ENCODE assay signal across 17 cellular contexts in genomic region chr14:72836085-72836484, GRCh38. TPM values are rescaled to one million over a fixed set of nuclear protein-coding genes. Genes with fewer than 3 reads are reported as not detected.
DNase-seq lines count a peak whose midpoint lies in the region; ATAC-seq and TF ChIP-seq lines count a peak whose summit lies in the region.
"Had no signal": no experiment of that assay in that cellular context is flagged by ENCODE, and none has a peak within 500 bp of the region (broad histone marks: within the 10 kb centered on the region; RNA-seq: fewer than 3 reads in every experiment).

No MANE protein-coding gene starts in this region.

- H3K27me3 ChIP-seq in right cardiac atrium (ENCODE audit: control insufficient read depth, insufficient read depth) (no peaks in the 10 kb centered on the region), gastrocnemius medialis (no peaks in the 10 kb centered on the region)

- H3K4me3 Mint-ChIP-seq in activated naive CD4-positive, alpha-beta T cell treated with anti-CD3 and anti-CD28 coated beads for 36 hours: no peak overlapping the region
- no peak overlapping the region for H3K4me3 Mint-ChIP-seq in activated CD4-positive, alpha-beta memory T cell treated with anti-CD3 and anti-CD28 coated beads, Interleukin-2, amount 10 ng/mL, durations not matched to agents 7 days and 5 days
- H3K4me3 Mint-ChIP-seq in activated T-helper 2 cell treated with anti-CD3 and anti-CD28 coated beads, Interferon-gamma antibody, Interleukin-2, Interleukin-4, amounts not matched to agents 10 μg/mL and 5 μg/mL and 100 μg/mL, durations not matched to agents 14 hours and 24 hours and 36 hours (ENCODE audit: low read depth): no peak overlapping the region
- H3K4me3 Mint-ChIP-seq: CD14-positive monocyte; CD8-positive, alpha-beta memory T cell; H9 had no signal

- no peaks in the 10 kb centered on the region for H3K9me3 ChIP-seq in right cardiac atrium (ENCODE audit: control insufficient read depth, low read length)
- no peaks in the 10 kb centered on the region for H3K9me3 ChIP-seq in gastrocnemius medialis
- H3K9me3 ChIP-seq: Caco-2 had no signal

- no peak for TF ChIP-seq CTCF in gastrocnemius medialis (IDR thresholded peaks at IDR 0.05 in 4 of 5, conservative IDR thresholded peaks at IDR 0.05 in 1 of 5)

- TF ChIP-seq POLR2A in gastrocnemius medialis (IDR thresholded peaks at IDR 0.05): no peak

- no peaks in the 10 kb centered on the region for H3K9me3 Mint-ChIP-seq in activated naive CD4-positive, alpha-beta T cell treated with anti-CD3 and anti-CD28 coated beads for 36 hours
- H3K9me3 Mint-ChIP-seq in activated CD4-positive, alpha-beta memory T cell treated with anti-CD3 and anti-CD28 coated beads, Interleukin-2, amount 10 ng/mL, durations not matched to agents 7 days and 5 days: no peaks in the 10 kb centered on the region
- no peaks in the 10 kb centered on the region for H3K9me3 Mint-ChIP-seq in activated T-helper 2 cell treated with anti-CD3 and anti-CD28 coated beads, Interferon-gamma antibody, Interleukin-2, Interleukin-4, amounts not matched to agents 10 μg/mL and 5 μg/mL and 100 μg/mL, durations not matched to agents 14 hours and 24 hours and 36 hours
- H3K9me3 Mint-ChIP-seq: CD8-positive, alpha-beta memory T cell; H9 had no signal

- intact Hi-C loops in Right ventricle myocardium inferior (cut with DNase I): no loop called here
- intact Hi-C loops in left cardiac atrium (cut with DNase I): no loop called here
- intact Hi-C loops in right cardiac atrium (cut with DNase I): loop anchor here in 1 of 4 donors (10.0 kb wide), 1 partner anchor 49 kb away; no protein-coding TSS in a partner anchor
- intact Hi-C loops in gastrocnemius medialis (cut with DNase I; ENCODE audit: low total_unique reads): no loop called here
- intact Hi-C loops in activated naive CD4-positive, alpha-beta T cell treated with anti-CD3 and anti-CD28 coated beads for 36 hours (cut with micrococcal nuclease): no loop called here
- intact Hi-C loops in activated T-helper 2 cell treated with anti-CD3 and anti-CD28 coated beads, Interferon-gamma antibody, Interleukin-2, Interleukin-4, amounts not matched to agents 10 μg/mL and 5 μg/mL and 100 μg/mL, durations not matched to agents 14 hours and 24 hours and 36 hours (cut with micrococcal nuclease): no loop called here

- POLR2A ChIA-PET in activated CD4-positive, alpha-beta memory T cell treated with anti-CD3 and anti-CD28 coated beads, Interleukin-2, amount 10 ng/mL, durations not matched to agents 7 days and 5 days (lab: Charles Lee): no interaction called here

- CTCF ChIA-PET in activated naive CD4-positive, alpha-beta T cell treated with anti-CD3 and anti-CD28 coated beads for 36 hours (lab: Charles Lee): no interaction called here
- CTCF ChIA-PET in activated CD4-positive, alpha-beta memory T cell treated with anti-CD3 and anti-CD28 coated beads, Interleukin-2, amount 10 ng/mL, durations not matched to agents 7 days and 5 days (lab: Charles Lee): no interaction called here

- no peaks in the 10 kb centered on the region for H3K36me3 ChIP-seq in gastrocnemius medialis

- H3K27ac ChIP-seq in right cardiac atrium (ENCODE audit: low read length): peak overlapping the region; percentile 4
- peak overlapping the region in 3 of 4 donors; percentile 1 to 67 (median 52) for H3K27ac ChIP-seq in gastrocnemius medialis
- H3K27ac ChIP-seq: 22Rv1 had no signal

- 67% methylated on average over 4 of the region's 4 CpGs for WGBS in right cardiac atrium

- H3K27ac Mint-ChIP-seq in activated naive CD4-positive, alpha-beta T cell treated with anti-CD3 and anti-CD28 coated beads for 36 hours: no peak overlapping the region
- H3K27ac Mint-ChIP-seq in activated CD4-positive, alpha-beta memory T cell treated with anti-CD3 and anti-CD28 coated beads, Interleukin-2, amount 10 ng/mL, durations not matched to agents 7 days and 5 days: no peak overlapping the region
- no peak overlapping the region for H3K27ac Mint-ChIP-seq in activated T-helper 2 cell treated with anti-CD3 and anti-CD28 coated beads, Interferon-gamma antibody, Interleukin-2, Interleukin-4, amounts not matched to agents 10 μg/mL and 5 μg/mL and 100 μg/mL, durations not matched to agents 14 hours and 24 hours and 36 hours
- H3K27ac Mint-ChIP-seq: CD8-positive, alpha-beta memory T cell; H9 had no signal

- H3K4me3 ChIP-seq in right cardiac atrium (ENCODE audit: low read length) (no peak overlapping the region), gastrocnemius medialis (no peak overlapping the region)

- H3K36me3 Mint-ChIP-seq in activated naive CD4-positive, alpha-beta T cell treated with anti-CD3 and anti-CD28 coated beads for 36 hours (ENCODE audit: low read depth): no peaks in the 10 kb centered on the region
- peaks cover 6% of the 10 kb centered on the region for H3K36me3 Mint-ChIP-seq in activated CD4-positive, alpha-beta memory T cell treated with anti-CD3 and anti-CD28 coated beads, Interleukin-2, amount 10 ng/mL, durations not matched to agents 7 days and 5 days (ENCODE audit: low read depth)
- no peaks in the 10 kb centered on the region for H3K36me3 Mint-ChIP-seq in activated T-helper 2 cell treated with anti-CD3 and anti-CD28 coated beads, Interferon-gamma antibody, Interleukin-2, Interleukin-4, amounts not matched to agents 10 μg/mL and 5 μg/mL and 100 μg/mL, durations not matched to agents 14 hours and 24 hours and 36 hours (ENCODE audit: low read depth)
- H3K36me3 Mint-ChIP-seq: CD14-positive monocyte had no signal

- H3K4me1 Mint-ChIP-seq in activated naive CD4-positive, alpha-beta T cell treated with anti-CD3 and anti-CD28 coated beads for 36 hours (ENCODE audit: low read depth): no peaks in the 10 kb centered on the region
- no peaks in the 10 kb centered on the region for H3K4me1 Mint-ChIP-seq in activated CD4-positive, alpha-beta memory T cell treated with anti-CD3 and anti-CD28 coated beads, Interleukin-2, amount 10 ng/mL, durations not matched to agents 7 days and 5 days
- no peaks in the 10 kb centered on the region for H3K4me1 Mint-ChIP-seq in activated T-helper 2 cell treated with anti-CD3 and anti-CD28 coated beads, Interferon-gamma antibody, Interleukin-2, Interleukin-4, amounts not matched to agents 10 μg/mL and 5 μg/mL and 100 μg/mL, durations not matched to agents 14 hours and 24 hours and 36 hours (ENCODE audit: low read depth)
- H3K4me1 Mint-ChIP-seq: CD14-positive monocyte; CD8-positive, alpha-beta memory T cell had no signal

- H3K4me1 ChIP-seq in right cardiac atrium (ENCODE audit: control insufficient read depth, insufficient read depth, low read length) (peaks cover 7% of the 10 kb centered on the region), gastrocnemius medialis (peaks cover 23 to 28% of the 10 kb centered on the region in 2 donors)
- H3K4me1 ChIP-seq: Caco-2 had no signal

- ATAC-seq in Right ventricle myocardium inferior: peak; percentile 11
- ATAC-seq in left cardiac atrium: no peak
- peak in 1 of 2 donors; percentile 27 for ATAC-seq in right cardiac atrium
- peak; percentile 22 to 30 for ATAC-seq in gastrocnemius medialis
- ATAC-seq: HepG2 had no signal

- DNase-seq in Right ventricle myocardium inferior (ENCODE audit: missing footprints) (no peak), left cardiac atrium (no peak), right cardiac atrium (no peak), gastrocnemius medialis (no peak)
- DNase-seq in activated T-cell treated with anti-CD3 and anti-CD28 coated beads, Interleukin-2, amount 50 U/mL, for 48 hours: no peak
- no peak for DNase-seq in activated naive CD4-positive, alpha-beta T cell treated with anti-CD3 and anti-CD28 coated beads for 36 hours
- no peak for DNase-seq in activated CD4-positive, alpha-beta memory T cell treated with anti-CD3 and anti-CD28 coated beads, Interleukin-2, amount 10 ng/mL, durations not matched to agents 7 days and 5 days
- DNase-seq in activated T-helper 2 cell treated with anti-CD3 and anti-CD28 coated beads, Interferon-gamma antibody, Interleukin-2, Interleukin-4, amounts not matched to agents 10 μg/mL and 5 μg/mL and 100 μg/mL, durations not matched to agents 14 hours and 24 hours and 36 hours (ENCODE audit: low spot score): no peak
- DNase-seq: Caco-2; CD8-positive, alpha-beta memory T cell; DMS53; GF-D8; GOT3; H9 had no signal

- in situ Hi-C loops in gastrocnemius medialis (cut with MboI; ENCODE audit: low sequenced_read_pairs in 4 of 4): no loop called here

- no peaks in the 10 kb centered on the region for H3K27me3 Mint-ChIP-seq in activated naive CD4-positive, alpha-beta T cell treated with anti-CD3 and anti-CD28 coated beads for 36 hours (ENCODE audit: low read depth)
- peaks cover 15% of the 10 kb centered on the region for H3K27me3 Mint-ChIP-seq in activated CD4-positive, alpha-beta memory T cell treated with anti-CD3 and anti-CD28 coated beads, Interleukin-2, amount 10 ng/mL, durations not matched to agents 7 days and 5 days
- peaks cover 26% of the 10 kb centered on the region for H3K27me3 Mint-ChIP-seq in activated T-helper 2 cell treated with anti-CD3 and anti-CD28 coated beads, Interferon-gamma antibody, Interleukin-2, Interleukin-4, amounts not matched to agents 10 μg/mL and 5 μg/mL and 100 μg/mL, durations not matched to agents 14 hours and 24 hours and 36 hours (ENCODE audit: low read depth)

RNA-seq across cellular contexts. Expression of gene DPF3, which starts 57.8 kb away (rescaled TPM):
- total RNA-seq in Right ventricle myocardium inferior (27.3 TPM), left cardiac atrium (10 to 100 TPM; 18.9 to 23.3 TPM), right cardiac atrium (10 to 100 TPM; 23.5 to 33.0 (median 26.4) TPM), gastrocnemius medialis (10 to 100 TPM; 16.7 to 27.8 (median 20.3) TPM)
- 16.5 TPM for polyA plus RNA-seq in right cardiac atrium
- total RNA-seq in activated naive CD4-positive, alpha-beta T cell treated with anti-CD3 and anti-CD28 coated beads for 36 hours: under 1 TPM; 0.29 to 0.47 TPM
- 10 to 100 TPM; 14.9 to 15.4 TPM for total RNA-seq in activated CD4-positive, alpha-beta memory T cell treated with anti-CD3 and anti-CD28 coated beads, Interleukin-2, amount 10 ng/mL, durations not matched to agents 7 days and 5 days
- 0.62 and 0.66 TPM in 2 replicates for total RNA-seq in activated T-helper 2 cell treated with anti-CD3 and anti-CD28 coated beads, Interferon-gamma antibody, Interleukin-2, Interleukin-4, amounts not matched to agents 10 μg/mL and 5 μg/mL and 100 μg/mL, durations not matched to agents 14 hours and 24 hours and 36 hours
- total RNA-seq: Caco-2, H9 had no signal

Comparison
In these comparisons a context has a peak if more than half of its experiments do, and no peak if none do; other contexts are left out.
1. ATAC-seq: peak in Right ventricle myocardium inferior (single experiment) and gastrocnemius medialis (2 of 2); none in left cardiac atrium (0 of 2).